In the genomic region with DNA sequence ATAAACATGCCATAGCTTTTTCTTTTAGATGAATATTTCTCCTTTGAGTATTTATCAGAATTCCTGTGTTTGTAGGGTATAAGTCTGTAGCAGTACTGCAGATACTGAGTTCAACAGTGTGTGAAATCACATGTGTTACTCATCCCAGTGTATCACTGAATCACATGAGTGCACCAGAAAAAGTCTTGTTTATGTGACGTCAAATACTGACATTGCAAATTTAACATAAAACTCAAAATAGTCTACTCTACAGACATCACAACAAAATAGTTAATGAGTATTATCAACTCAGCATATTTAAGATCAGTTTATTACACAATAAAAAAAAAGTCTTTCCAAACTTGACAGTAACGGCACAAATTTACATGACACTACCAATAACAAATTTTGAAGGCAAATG, we compare ENCODE assay signal across 22 cellular contexts.
DNase-seq lines count a peak whose midpoint lies in the region; ATAC-seq and TF ChIP-seq lines count a peak whose summit lies in the region.
"Had no signal": no experiment of that assay in that cellular context is flagged by ENCODE, and none has a peak within 500 bp of the region (broad histone marks: within the 10 kb centered on the region; RNA-seq: fewer than 3 reads in every experiment).

No MANE protein-coding gene starts in this region.

- H3K4me3 ChIP-seq in choroid plexus epithelial cell (ENCODE audit: low read depth, low read length) (no peak overlapping the region), retinal pigment epithelial cell (ENCODE audit: low read length) (no peak overlapping the region)
- H3K4me3 ChIP-seq: heart right ventricle, upper lobe of left lung had no signal

- DNase-seq in HCEC 1CT (peak; percentile 41), choroid plexus epithelial cell (ENCODE audit: low read depth) (peak; percentile 51), foreskin keratinocyte (no peak), retinal pigment epithelial cell (ENCODE audit: low read depth) (peak; percentile 21), retina (no peak)
- DNase-seq: activated CD4-positive, alpha-beta T cell treated with anti-CD3 and anti-CD28 coated beads, Interleukin-2, amount 50 U/mL, for 4 hours; activated T-cell treated with anti-CD3 and anti-CD28 coated beads, Interleukin-2, amount 50 U/mL, for 72 hours; Caco-2; DMS79 treated with DMSO at 0.1 percent for 48 hours; heart right ventricle; left cardiac atrium; NCI-H1417; NCI-H2081; NCI-H526; PC-3; SK-N-SH; stimulated activated naive B cell treated with anti-CD40 and anti-IgM and Interleukin-4, amounts not matched to agents 10 μg/mL and 1 μg/mL and 100 μg/mL, for 72 hours; substantia nigra; upper lobe of left lung had no signal

- TF ChIP-seq CTCF in choroid plexus epithelial cell (conservative IDR thresholded peaks at IDR 0.05; ENCODE audit: low read depth, low read length) (no peak), foreskin keratinocyte (conservative IDR thresholded peaks at IDR 0.05) (no peak), retinal pigment epithelial cell (conservative IDR thresholded peaks at IDR 0.05; ENCODE audit: low read depth, low read length) (no peak)

- ATAC-seq in foreskin keratinocyte (peak; percentile 55), HG02973 (IDR thresholded peaks at IDR 0.05; ENCODE audit: unreplicated experiment) (no peak), HG02623 (IDR thresholded peaks at IDR 0.05; ENCODE audit: unreplicated experiment) (no peak)
- ATAC-seq: activated CD4-positive, CD25-positive, alpha-beta regulatory T cell treated with anti-CD3 and anti-CD28 coated beads, Interleukin-2, amount 50 U/mL, for 24 hours; activated T-cell treated with anti-CD3 and anti-CD28 coated beads, Interleukin-2, amount 50 U/mL, for 72 hours; PC-3; stimulated activated naive B cell treated with anti-CD40 and anti-IgM and Interleukin-4, amounts not matched to agents 10 μg/mL and 1 μg/mL and 100 μg/mL, for 72 hours had no signal

- H3K27ac ChIP-seq in foreskin keratinocyte: no peak overlapping the region
- H3K27ac ChIP-seq: heart right ventricle, upper lobe of left lung had no signal

- no peaks in the 10 kb centered on the region for H3K4me1 ChIP-seq in foreskin keratinocyte
- H3K4me1 ChIP-seq: Caco-2, upper lobe of left lung had no signal

- H3K27me3 ChIP-seq in foreskin keratinocyte: no peaks in the 10 kb centered on the region
- H3K27me3 ChIP-seq: heart right ventricle, upper lobe of left lung had no signal

Comparison
In these comparisons a context has a peak if more than half of its experiments do, and no peak if none do; other contexts are left out.
1. DNase-seq: peak in HCEC 1CT (single experiment), choroid plexus epithelial cell (single experiment) and retinal pigment epithelial cell (single experiment); none in foreskin keratinocyte (0 of 2) and retina (single experiment).